In the genomic region with DNA sequence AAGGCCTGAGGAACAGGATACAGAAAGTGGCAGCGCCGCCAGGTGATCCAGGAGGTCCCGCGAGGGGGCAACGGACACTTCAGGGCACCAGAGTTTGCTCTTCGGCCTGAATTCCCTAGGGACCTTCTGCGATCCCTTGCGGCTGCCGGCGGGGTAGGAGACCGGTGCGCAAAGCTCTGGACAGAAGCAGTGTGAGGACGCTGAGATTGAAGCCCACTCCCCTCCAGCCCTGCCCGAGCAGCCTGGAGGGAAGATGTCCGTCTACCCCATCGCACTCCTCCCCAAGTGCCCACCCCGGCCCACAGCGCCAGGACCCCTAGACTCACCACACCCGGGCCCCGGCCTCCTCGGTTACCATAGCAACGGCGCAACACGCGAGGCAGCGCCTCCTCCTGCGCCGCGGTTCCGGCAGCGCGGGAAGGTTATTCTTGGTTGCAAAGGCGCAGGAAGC, we compare ENCODE assay signal across 1 cellular context.
TF ChIP-seq lines count a peak whose summit lies in the region.

A gene with protein sequence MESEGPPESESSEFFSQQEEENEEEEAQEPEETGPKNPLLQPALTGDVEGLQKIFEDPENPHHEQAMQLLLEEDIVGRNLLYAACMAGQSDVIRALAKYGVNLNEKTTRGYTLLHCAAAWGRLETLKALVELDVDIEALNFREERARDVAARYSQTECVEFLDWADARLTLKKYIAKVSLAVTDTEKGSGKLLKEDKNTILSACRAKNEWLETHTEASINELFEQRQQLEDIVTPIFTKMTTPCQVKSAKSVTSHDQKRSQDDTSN (minus strand): TSS at position 361 of the 451 bp plus-strand sequence. CDS start 10,433 bp downstream, outside the sequence.

TF ChIP-seq in H1, 55 proteins besides CTCF, POLR2A, EP300 and RAD21 (continued from another document):
- TF ChIP-seq SIX5 (IDR thresholded peaks at IDR 0.05; ENCODE audit: low read depth, low read length) (no peak), CREB1 (IDR thresholded peaks at IDR 0.05) (no peak), KDM1A (IDR thresholded peaks at IDR 0.05; ENCODE audit: borderline replicate concordance, low read length) (no peak), HDAC6 (IDR thresholded peaks at IDR 0.05; ENCODE audit: low read depth, low read length) (no peak), ASH2L (IDR thresholded peaks at IDR 0.05; ENCODE audit: low read length) (peak; percentile 84), POLR2AphosphoS5 (IDR thresholded peaks at IDR 0.05; ENCODE audit: low read depth, low read length) (peak; percentile 49; the same call in 1 of the 2 replicates), TBP (IDR thresholded peaks at IDR 0.05; ENCODE audit: low read depth, low read length) (0 out of 2 replicates have a peak, but pooled peaks have one; percentile 38), NANOG (IDR thresholded peaks at IDR 0.05; ENCODE audit: insufficient read depth, low read depth, low read length, poor library complexity, severe bottlenecking) (no peak), SIN3A (conservative IDR thresholded peaks at IDR 0.05 in 1 of 2, IDR thresholded peaks at IDR 0.05 in 1 of 2; ENCODE audit: low read depth in 1 of 2, low read length in 2 of 2) (peak in 1 of 2 experiments; percentile 15; a peak in 1 of 4 replicates), HDAC2 (IDR thresholded peaks at IDR 0.05; ENCODE audit: borderline replicate concordance in 1 of 2, low read depth in 2 of 2, low read length in 2 of 2) (0 out of 4 replicates have a peak, but pooled peaks of 1 of the 2 experiments have one; percentile 35), TAF1 (IDR thresholded peaks at IDR 0.05; ENCODE audit: low read depth, low read length) (peak; percentile 80), SUZ12 (IDR thresholded peaks at IDR 0.05; ENCODE audit: low read length) (no peak)
- TF ChIP-seq, protein P1, sequence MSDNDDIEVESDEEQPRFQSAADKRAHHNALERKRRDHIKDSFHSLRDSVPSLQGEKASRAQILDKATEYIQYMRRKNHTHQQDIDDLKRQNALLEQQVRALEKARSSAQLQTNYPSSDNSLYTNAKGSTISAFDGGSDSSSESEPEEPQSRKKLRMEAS (IDR thresholded peaks at IDR 0.05): peak; percentile 73
- TF ChIP-seq, protein P2, sequence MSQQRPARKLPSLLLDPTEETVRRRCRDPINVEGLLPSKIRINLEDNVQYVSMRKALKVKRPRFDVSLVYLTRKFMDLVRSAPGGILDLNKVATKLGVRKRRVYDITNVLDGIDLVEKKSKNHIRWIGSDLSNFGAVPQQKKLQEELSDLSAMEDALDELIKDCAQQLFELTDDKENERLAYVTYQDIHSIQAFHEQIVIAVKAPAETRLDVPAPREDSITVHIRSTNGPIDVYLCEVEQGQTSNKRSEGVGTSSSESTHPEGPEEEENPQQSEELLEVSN (IDR thresholded peaks at IDR 0.05): peak; percentile 69; the same call in 1 of the 2 replicates
- TF ChIP-seq, protein P3, sequence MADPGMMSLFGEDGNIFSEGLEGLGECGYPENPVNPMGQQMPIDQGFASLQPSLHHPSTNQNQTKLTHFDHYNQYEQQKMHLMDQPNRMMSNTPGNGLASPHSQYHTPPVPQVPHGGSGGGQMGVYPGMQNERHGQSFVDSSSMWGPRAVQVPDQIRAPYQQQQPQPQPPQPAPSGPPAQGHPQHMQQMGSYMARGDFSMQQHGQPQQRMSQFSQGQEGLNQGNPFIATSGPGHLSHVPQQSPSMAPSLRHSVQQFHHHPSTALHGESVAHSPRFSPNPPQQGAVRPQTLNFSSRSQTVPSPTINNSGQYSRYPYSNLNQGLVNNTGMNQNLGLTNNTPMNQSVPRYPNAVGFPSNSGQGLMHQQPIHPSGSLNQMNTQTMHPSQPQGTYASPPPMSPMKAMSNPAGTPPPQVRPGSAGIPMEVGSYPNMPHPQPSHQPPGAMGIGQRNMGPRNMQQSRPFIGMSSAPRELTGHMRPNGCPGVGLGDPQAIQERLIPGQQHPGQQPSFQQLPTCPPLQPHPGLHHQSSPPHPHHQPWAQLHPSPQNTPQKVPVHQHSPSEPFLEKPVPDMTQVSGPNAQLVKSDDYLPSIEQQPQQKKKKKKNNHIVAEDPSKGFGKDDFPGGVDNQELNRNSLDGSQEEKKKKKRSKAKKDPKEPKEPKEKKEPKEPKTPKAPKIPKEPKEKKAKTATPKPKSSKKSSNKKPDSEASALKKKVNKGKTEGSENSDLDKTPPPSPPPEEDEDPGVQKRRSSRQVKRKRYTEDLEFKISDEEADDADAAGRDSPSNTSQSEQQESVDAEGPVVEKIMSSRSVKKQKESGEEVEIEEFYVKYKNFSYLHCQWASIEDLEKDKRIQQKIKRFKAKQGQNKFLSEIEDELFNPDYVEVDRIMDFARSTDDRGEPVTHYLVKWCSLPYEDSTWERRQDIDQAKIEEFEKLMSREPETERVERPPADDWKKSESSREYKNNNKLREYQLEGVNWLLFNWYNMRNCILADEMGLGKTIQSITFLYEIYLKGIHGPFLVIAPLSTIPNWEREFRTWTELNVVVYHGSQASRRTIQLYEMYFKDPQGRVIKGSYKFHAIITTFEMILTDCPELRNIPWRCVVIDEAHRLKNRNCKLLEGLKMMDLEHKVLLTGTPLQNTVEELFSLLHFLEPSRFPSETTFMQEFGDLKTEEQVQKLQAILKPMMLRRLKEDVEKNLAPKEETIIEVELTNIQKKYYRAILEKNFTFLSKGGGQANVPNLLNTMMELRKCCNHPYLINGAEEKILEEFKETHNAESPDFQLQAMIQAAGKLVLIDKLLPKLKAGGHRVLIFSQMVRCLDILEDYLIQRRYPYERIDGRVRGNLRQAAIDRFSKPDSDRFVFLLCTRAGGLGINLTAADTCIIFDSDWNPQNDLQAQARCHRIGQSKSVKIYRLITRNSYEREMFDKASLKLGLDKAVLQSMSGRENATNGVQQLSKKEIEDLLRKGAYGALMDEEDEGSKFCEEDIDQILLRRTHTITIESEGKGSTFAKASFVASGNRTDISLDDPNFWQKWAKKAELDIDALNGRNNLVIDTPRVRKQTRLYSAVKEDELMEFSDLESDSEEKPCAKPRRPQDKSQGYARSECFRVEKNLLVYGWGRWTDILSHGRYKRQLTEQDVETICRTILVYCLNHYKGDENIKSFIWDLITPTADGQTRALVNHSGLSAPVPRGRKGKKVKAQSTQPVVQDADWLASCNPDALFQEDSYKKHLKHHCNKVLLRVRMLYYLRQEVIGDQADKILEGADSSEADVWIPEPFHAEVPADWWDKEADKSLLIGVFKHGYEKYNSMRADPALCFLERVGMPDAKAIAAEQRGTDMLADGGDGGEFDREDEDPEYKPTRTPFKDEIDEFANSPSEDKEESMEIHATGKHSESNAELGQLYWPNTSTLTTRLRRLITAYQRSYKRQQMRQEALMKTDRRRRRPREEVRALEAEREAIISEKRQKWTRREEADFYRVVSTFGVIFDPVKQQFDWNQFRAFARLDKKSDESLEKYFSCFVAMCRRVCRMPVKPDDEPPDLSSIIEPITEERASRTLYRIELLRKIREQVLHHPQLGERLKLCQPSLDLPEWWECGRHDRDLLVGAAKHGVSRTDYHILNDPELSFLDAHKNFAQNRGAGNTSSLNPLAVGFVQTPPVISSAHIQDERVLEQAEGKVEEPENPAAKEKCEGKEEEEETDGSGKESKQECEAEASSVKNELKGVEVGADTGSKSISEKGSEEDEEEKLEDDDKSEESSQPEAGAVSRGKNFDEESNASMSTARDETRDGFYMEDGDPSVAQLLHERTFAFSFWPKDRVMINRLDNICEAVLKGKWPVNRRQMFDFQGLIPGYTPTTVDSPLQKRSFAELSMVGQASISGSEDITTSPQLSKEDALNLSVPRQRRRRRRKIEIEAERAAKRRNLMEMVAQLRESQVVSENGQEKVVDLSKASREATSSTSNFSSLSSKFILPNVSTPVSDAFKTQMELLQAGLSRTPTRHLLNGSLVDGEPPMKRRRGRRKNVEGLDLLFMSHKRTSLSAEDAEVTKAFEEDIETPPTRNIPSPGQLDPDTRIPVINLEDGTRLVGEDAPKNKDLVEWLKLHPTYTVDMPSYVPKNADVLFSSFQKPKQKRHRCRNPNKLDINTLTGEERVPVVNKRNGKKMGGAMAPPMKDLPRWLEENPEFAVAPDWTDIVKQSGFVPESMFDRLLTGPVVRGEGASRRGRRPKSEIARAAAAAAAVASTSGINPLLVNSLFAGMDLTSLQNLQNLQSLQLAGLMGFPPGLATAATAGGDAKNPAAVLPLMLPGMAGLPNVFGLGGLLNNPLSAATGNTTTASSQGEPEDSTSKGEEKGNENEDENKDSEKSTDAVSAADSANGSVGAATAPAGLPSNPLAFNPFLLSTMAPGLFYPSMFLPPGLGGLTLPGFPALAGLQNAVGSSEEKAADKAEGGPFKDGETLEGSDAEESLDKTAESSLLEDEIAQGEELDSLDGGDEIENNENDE (IDR thresholded peaks at IDR 0.05; ENCODE audit: insufficient replicate concordance, low read length): no peak
TF ChIP-seq in H1: peak in this region for 11.
